In the genomic region with DNA sequence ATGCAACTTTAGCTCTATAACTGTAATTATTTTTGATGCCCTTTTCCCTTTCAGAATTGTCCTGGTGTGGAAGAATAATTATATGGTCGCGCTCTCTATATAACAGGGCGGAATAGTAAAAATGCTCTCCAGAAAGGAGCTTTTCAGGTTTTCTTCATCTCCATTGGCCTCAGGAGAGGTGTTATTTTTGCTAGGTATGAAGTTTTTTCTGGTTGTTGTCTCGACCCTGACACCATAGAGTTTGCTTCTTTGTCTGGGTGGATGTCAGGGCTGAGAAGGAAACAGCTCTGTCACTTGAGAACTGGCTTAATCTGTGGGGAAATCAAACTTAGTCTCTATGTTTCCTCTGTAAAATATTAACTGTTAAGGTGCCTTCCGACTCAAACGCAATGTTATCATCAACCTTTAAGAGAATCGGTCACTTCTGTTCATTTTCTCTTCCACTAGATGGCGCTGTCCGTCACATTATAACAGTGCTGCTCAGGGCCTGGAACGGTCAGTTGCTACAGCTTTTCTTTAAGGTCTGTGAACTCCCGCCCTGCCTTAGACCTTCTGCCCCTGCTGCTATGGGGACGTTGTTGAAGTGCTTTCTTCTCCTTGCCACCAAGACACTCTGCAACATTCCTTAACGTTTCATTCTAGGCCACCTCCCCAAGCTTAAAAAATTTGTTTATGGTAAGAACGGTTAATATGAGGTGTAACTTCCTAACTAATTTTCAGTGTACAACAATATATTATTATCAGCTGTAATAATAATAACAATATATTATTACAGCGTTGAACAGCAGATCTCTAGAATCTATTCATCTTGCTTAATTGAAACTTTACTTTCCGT, we compare ENCODE assay signal across 8 cellular contexts.
A peak's percentile ranks its signal among the peaks of the same experiment; 100 is the strongest.
DNase-seq lines count a peak whose midpoint lies in the region; ATAC-seq and TF ChIP-seq lines count a peak whose summit lies in the region.

No MANE protein-coding gene starts in this region.

- in situ Hi-C loops in astrocyte of the cerebellum (cut with HindIII; ENCODE audit: low sequenced_read_pairs), result loop anchor here (25.0 kb wide), 1 partner anchor 319 kb away; no protein-coding TSS in a partner anchor

- peak; percentile 59 for TF ChIP-seq CTCF in AG04449 (IDR thresholded peaks at IDR 0.05; ENCODE audit: insufficient read depth, low read length, missing control alignments)
- TF ChIP-seq CTCF in astrocyte of the cerebellum (IDR thresholded peaks at IDR 0.05; ENCODE audit: low read depth, low read length, missing control alignments), result peak; percentile 60

- CTCF ChIA-PET in AG04449 (lab: Yijun Ruan, JAX), result interaction anchor here (0.6 to 18.1 kb wide), 57 partner anchors 9 to 502 kb away, joined by 3 to 724 read pairs (median 5); partner anchors contain the start of genes SERPINB12 and SERPINB13

- POLR2A ChIA-PET in AG04449 (lab: Yijun Ruan, JAX), result interaction anchor here (0.6 to 0.7 kb wide), 3 partner anchors 23 to 326 kb away, joined by 3 read pairs; no protein-coding TSS in a partner anchor

- H3K4me3 ChIP-seq in AG04449 (ENCODE audit: low read depth, low read length) (no peak overlapping the region), astrocyte of the cerebellum (ENCODE audit: low read depth, low read length) (no peak overlapping the region)

- peak; percentile 87 for ATAC-seq in GM18508 (IDR thresholded peaks at IDR 0.05; ENCODE audit: insufficient read depth, unreplicated experiment)
- ATAC-seq in HG02981 (IDR thresholded peaks at IDR 0.05; ENCODE audit: unreplicated experiment), result peak; percentile 97

- DNase-seq in AG04449 (ENCODE audit: low read depth, low spot score) (peak; percentile 36), NCI-H187 treated with DMSO at 0.1 percent for 48 hours (lab: John Stamatoyannopoulos, UW) (peak; percentile 54), T-helper 1 cell (peak in 4 of 5 donors; percentile 24 to 64 (median 40)), astrocyte of the cerebellum (ENCODE audit: low read depth) (peak; percentile 71), iPS-NIHi11 (ENCODE audit: low spot score) (peak; percentile 71)
- DNase-seq in stimulated activated CD4-positive, alpha-beta T cell treated with anti-CD3 and anti-CD28 coated beads, Interleukin-12 subunit alpha, Interleukin-12 subunit beta, amount 100 ng/mL, for 4 hours, result peak; percentile 29
